In genomic region chr11:109112748-109113378, GRCh38 we compare ENCODE assay signal across 16 cellular contexts.
A peak's percentile ranks its signal among the peaks of the same experiment; 100 is the strongest.
DNase-seq lines count a peak whose midpoint lies in the region; ATAC-seq, FAIRE-seq and TF ChIP-seq lines count a peak whose summit lies in the region.
"Had no signal": no experiment of that assay in that cellular context is flagged by ENCODE, and none has a peak within 500 bp of the region (broad histone marks: within the 10 kb centered on the region; RNA-seq: fewer than 3 reads in every experiment).

No MANE protein-coding gene starts in this region.

- no peak overlapping the region for H3K4me3 ChIP-seq in endodermal cell (ENCODE audit: low read length)
- H3K4me3 ChIP-seq: MG63, right lobe of liver had no signal

- intact Hi-C loops in CD14-positive monocyte (cut with micrococcal nuclease): no loop called here

- H3K4me3 Mint-ChIP-seq in endodermal cell: no peak overlapping the region
- H3K4me3 Mint-ChIP-seq in CD14-positive monocyte: no peak overlapping the region
- H3K4me3 Mint-ChIP-seq: activated T-cell treated with anti-CD3 and anti-CD28 coated beads, Interleukin-2, amount 50 U/mL, for 4 hours; natural killer cell treated with Interleukin-12 subunit alpha and Interleukin-12 subunit beta and Interleukin-15 and Interleukin-18, amount 100 ng/mL, for 72 hours; stimulated activated naive B cell treated with anti-CD40 and anti-IgM and Interleukin-4, amounts not matched to agents 10 μg/mL and 1 μg/mL and 100 μg/mL, for 72 hours had no signal

- H3K9me3 Mint-ChIP-seq in endodermal cell: no peaks in the 10 kb centered on the region
- H3K9me3 Mint-ChIP-seq in CD14-positive monocyte: peaks cover 0 to 6% (median 0%) of the 10 kb centered on the region in 7 donors
- H3K9me3 Mint-ChIP-seq: activated T-cell treated with anti-CD3 and anti-CD28 coated beads, Interleukin-2, amount 50 U/mL, for 4 hours; natural killer cell treated with Interleukin-12 subunit alpha and Interleukin-12 subunit beta and Interleukin-15 and Interleukin-18, amount 100 ng/mL, for 72 hours; stimulated activated naive B cell treated with anti-CD40 and anti-IgM and Interleukin-4, amounts not matched to agents 10 μg/mL and 1 μg/mL and 100 μg/mL, for 72 hours had no signal

- peak; percentile 66 for DNase-seq in D341Med (ENCODE audit: low spot score)
- DNase-seq in NCI-H1105 (lab: John Stamatoyannopoulos, UW): peak; percentile 50
- peak; percentile 33 for DNase-seq in NCI-H774 (lab: John Stamatoyannopoulos, UW)
- peak; percentile 65 for DNase-seq in endodermal cell
- DNase-seq in RCC 7860 (ENCODE audit: low spot score): no peak
- no peak for DNase-seq in CD14-positive monocyte (ENCODE audit: low spot score)
- no peak for DNase-seq in NCI-H146 treated with DMSO at 0.1 percent for 48 hours (lab: John Stamatoyannopoulos, UW; ENCODE audit: unreplicated experiment)
- DNase-seq: activated T-cell treated with anti-CD3 and anti-CD28 coated beads, Interleukin-2, amount 50 U/mL, for 4 hours; MG63; right lobe of liver; stimulated activated CD4-positive, alpha-beta T cell treated with anti-CD3 and anti-CD28 coated beads, Interleukin-4, amount 100 ng/mL, for 24 hours; stimulated activated naive B cell treated with anti-CD40 and anti-IgM and Interleukin-4, amounts not matched to agents 10 μg/mL and 1 μg/mL and 100 μg/mL, for 72 hours; T-helper 1 cell had no signal

- no peaks in the 10 kb centered on the region for H3K9me3 ChIP-seq in endodermal cell (ENCODE audit: control insufficient read depth, low read length)
- H3K9me3 ChIP-seq: MG63, right lobe of liver had no signal

- WGBS in endodermal cell (ENCODE audit: insufficient coverage in 1 of 2, insufficient read length in 1 of 2), 2 experiments: 40 to 51% methylated on average over 1 to 8 of the region's 8 CpGs

- H3K4me1 ChIP-seq in endodermal cell (ENCODE audit: control insufficient read depth, insufficient read depth, low read length): peaks cover 12% of the 10 kb centered on the region
- H3K4me1 ChIP-seq: right lobe of liver had no signal

- H3K27me3 Mint-ChIP-seq in endodermal cell (ENCODE audit: insufficient read depth) (peaks cover 44% of the 10 kb centered on the region), CD14-positive monocyte (ENCODE audit: low read depth in 3 of 3) (peaks cover 0 to 2% (median 0%) of the 10 kb centered on the region in 3 donors)

- H3K36me3 ChIP-seq in endodermal cell (ENCODE audit: control insufficient read depth, insufficient read depth, low read length): no peaks in the 10 kb centered on the region
- H3K36me3 ChIP-seq: MG63, right lobe of liver had no signal

- peaks cover 22% of the 10 kb centered on the region for H3K27me3 ChIP-seq in endodermal cell (ENCODE audit: control insufficient read depth, insufficient read depth, low read length, poor library complexity, severe bottlenecking)
- H3K27me3 ChIP-seq: MG63, right lobe of liver had no signal

- H3K36me3 Mint-ChIP-seq in endodermal cell (ENCODE audit: low read depth) (no peaks in the 10 kb centered on the region), CD14-positive monocyte (no peaks in the 10 kb centered on the region)
- H3K36me3 Mint-ChIP-seq: natural killer cell treated with Interleukin-12 subunit alpha and Interleukin-12 subunit beta and Interleukin-15 and Interleukin-18, amount 100 ng/mL, for 72 hours; stimulated activated naive B cell treated with anti-CD40 and anti-IgM and Interleukin-4, amounts not matched to agents 10 μg/mL and 1 μg/mL and 100 μg/mL, for 72 hours had no signal

- peaks cover 5% of the 10 kb centered on the region for H3K4me1 Mint-ChIP-seq in endodermal cell
- no peaks in the 10 kb centered on the region for H3K4me1 Mint-ChIP-seq in CD14-positive monocyte
- H3K4me1 Mint-ChIP-seq: stimulated activated naive B cell treated with anti-CD40 and anti-IgM and Interleukin-4, amounts not matched to agents 10 μg/mL and 1 μg/mL and 100 μg/mL, for 72 hours had no signal

- no peak for TF ChIP-seq CTCF in endodermal cell (conservative IDR thresholded peaks at IDR 0.05)
- no peak for TF ChIP-seq CTCF in CD14-positive monocyte (IDR thresholded peaks at IDR 0.05)

- no peak for ATAC-seq in GM21515 (IDR thresholded peaks at IDR 0.05; ENCODE audit: unreplicated experiment)
- ATAC-seq: activated T-cell treated with anti-CD3 and anti-CD28 coated beads, Interleukin-2, amount 50 U/mL, for 4 hours; HCT116; stimulated activated naive B cell treated with anti-CD40 and anti-IgM and Interleukin-4, amounts not matched to agents 10 μg/mL and 1 μg/mL and 100 μg/mL, for 72 hours had no signal

- FAIRE-seq in RCC 7860 (lab: Jason Lieb, UNC): no peak

- H3K27ac Mint-ChIP-seq in endodermal cell (no peak overlapping the region), CD14-positive monocyte (no peak overlapping the region)
- H3K27ac Mint-ChIP-seq: natural killer cell treated with Interleukin-12 subunit alpha and Interleukin-12 subunit beta and Interleukin-15 and Interleukin-18, amount 100 ng/mL, for 72 hours; stimulated activated naive B cell treated with anti-CD40 and anti-IgM and Interleukin-4, amounts not matched to agents 10 μg/mL and 1 μg/mL and 100 μg/mL, for 72 hours had no signal

- no peak overlapping the region for H3K9ac ChIP-seq in endodermal cell (ENCODE audit: extremely low read depth, low read length, poor library complexity, severe bottlenecking)

- H3K27ac ChIP-seq in endodermal cell (ENCODE audit: low read depth, low read length): no peak overlapping the region
- H3K27ac ChIP-seq: right lobe of liver had no signal

Comparison
In these comparisons a context has a peak if more than half of its experiments do, and no peak if none do; other contexts are left out.
1. DNase-seq: peak in D341Med (single experiment), NCI-H1105 (single experiment), NCI-H774 (single experiment) and endodermal cell (single experiment); none in RCC 7860 (single experiment), CD14-positive monocyte (single experiment) and NCI-H146 treated with DMSO at 0.1 percent for 48 hours (single experiment).